ENCODE assay signal across 29 cellular contexts in genomic region chr10:43946445-43946844, GRCh38.
"Had no signal": no experiment of that assay in that cellular context is flagged by ENCODE, and none has a peak within 500 bp of the region (broad histone marks: within the 10 kb centered on the region; RNA-seq: fewer than 3 reads in every experiment).

No MANE protein-coding gene starts in this region.

- H3K27ac ChIP-seq: brain microvascular endothelial cell, SK-N-MC, VCaP had no signal

- H3K4me3 Mint-ChIP-seq: activated CD4-positive, alpha-beta memory T cell treated with anti-CD3 and anti-CD28 coated beads, Interleukin-2, amount 10 ng/mL, durations not matched to agents 7 days and 5 days; activated CD4-positive, alpha-beta T cell treated with anti-CD3 and anti-CD28 coated beads for 36 hours; activated naive CD4-positive, alpha-beta T cell treated with anti-CD3 and anti-CD28 coated beads, Interleukin-2, amount 10 ng/mL, durations not matched to agents 7 days and 5 days; activated naive CD8-positive, alpha-beta T cell treated with anti-CD3 and anti-CD28 coated beads for 36 hours; activated T-cell treated with anti-CD3 and anti-CD28 coated beads, Interleukin-2, amount 50 U/mL, for 72 hours had no signal

- ATAC-seq: activated CD4-positive, alpha-beta T cell treated with anti-CD3 and anti-CD28 coated beads for 36 hours; activated T-cell treated with anti-CD3 and anti-CD28 coated beads, Interleukin-2, amount 50 U/mL, for 72 hours; K562; Panc1; Right ventricle myocardium inferior had no signal

- H3K9me3 Mint-ChIP-seq: activated CD4-positive, alpha-beta memory T cell treated with anti-CD3 and anti-CD28 coated beads, Interleukin-2, amount 10 ng/mL, durations not matched to agents 7 days and 5 days; activated naive CD4-positive, alpha-beta T cell treated with anti-CD3 and anti-CD28 coated beads, Interleukin-2, amount 10 ng/mL, durations not matched to agents 7 days and 5 days; activated T-helper 2 cell treated with anti-CD3 and anti-CD28 coated beads, Interferon-gamma antibody, Interleukin-2, Interleukin-4, amounts not matched to agents 10 μg/mL and 5 μg/mL and 100 μg/mL, durations not matched to agents 14 hours and 24 hours and 36 hours had no signal

- H3K36me3 Mint-ChIP-seq: activated naive CD4-positive, alpha-beta T cell treated with anti-CD3 and anti-CD28 coated beads, Interleukin-2, amount 10 ng/mL, durations not matched to agents 7 days and 5 days; activated naive CD8-positive, alpha-beta T cell treated with anti-CD3 and anti-CD28 coated beads for 36 hours had no signal

- H3K36me3 ChIP-seq: brain microvascular endothelial cell had no signal

- H3K27ac Mint-ChIP-seq: activated CD4-positive, alpha-beta memory T cell treated with anti-CD3 and anti-CD28 coated beads, Interleukin-2, amount 10 ng/mL, durations not matched to agents 7 days and 5 days; activated CD4-positive, alpha-beta T cell treated with anti-CD3 and anti-CD28 coated beads for 36 hours; activated naive CD4-positive, alpha-beta T cell treated with anti-CD3 and anti-CD28 coated beads, Interleukin-2, amount 10 ng/mL, durations not matched to agents 7 days and 5 days; activated naive CD8-positive, alpha-beta T cell treated with anti-CD3 and anti-CD28 coated beads for 36 hours; activated T-cell treated with anti-CD3 and anti-CD28 coated beads, Interleukin-2, amount 50 U/mL, for 72 hours; activated T-helper 2 cell treated with anti-CD3 and anti-CD28 coated beads, Interferon-gamma antibody, Interleukin-2, Interleukin-4, amounts not matched to agents 10 μg/mL and 5 μg/mL and 100 μg/mL, durations not matched to agents 14 hours and 24 hours and 36 hours had no signal

- H3K4me3 ChIP-seq: K562, SK-N-MC had no signal

- H3K4me1 Mint-ChIP-seq: activated CD4-positive, alpha-beta memory T cell treated with anti-CD3 and anti-CD28 coated beads, Interleukin-2, amount 10 ng/mL, durations not matched to agents 7 days and 5 days had no signal

- DNase-seq: activated CD4-positive, alpha-beta T cell treated with anti-CD3 and anti-CD28 coated beads for 36 hours; activated CD4-positive, alpha-beta T cell treated with anti-CD3 and anti-CD28 coated beads, Interleukin-2, amount 50 U/mL, for 1 hour; activated CD4-positive, CD25-positive, alpha-beta regulatory T cell; activated gamma-delta T cell treated with Interleukin-2 at 50 U/mL for 16 hours; activated naive CD4-positive, alpha-beta T cell treated with anti-CD3 and anti-CD28 coated beads, Interleukin-2, amount 10 ng/mL, durations not matched to agents 7 days and 5 days; activated naive CD8-positive, alpha-beta T cell treated with anti-CD3 and anti-CD28 coated beads for 36 hours; activated T-cell treated with anti-CD3 and anti-CD28 coated beads, Interleukin-2, amount 50 U/mL, for 72 hours; brain microvascular endothelial cell; caudate nucleus; Karpas-422; MM.1S; NCI-H1105; NCI-H1436; NCI-H1694 treated with DMSO at 0.1 percent for 48 hours; NCI-H2029 treated with DMSO at 0.1 percent for 48 hours; NCI-H345; NCI-H510A; NCI-H526 treated with DMSO at 0.1 percent for 48 hours; NCI-H82; OCI-M1; RPMI8226; T-helper 1 cell had no signal

- H3K27me3 ChIP-seq: brain microvascular endothelial cell had no signal
